Comparison of ENCODE assay signal across 16 cellular contexts in the genomic region with DNA sequence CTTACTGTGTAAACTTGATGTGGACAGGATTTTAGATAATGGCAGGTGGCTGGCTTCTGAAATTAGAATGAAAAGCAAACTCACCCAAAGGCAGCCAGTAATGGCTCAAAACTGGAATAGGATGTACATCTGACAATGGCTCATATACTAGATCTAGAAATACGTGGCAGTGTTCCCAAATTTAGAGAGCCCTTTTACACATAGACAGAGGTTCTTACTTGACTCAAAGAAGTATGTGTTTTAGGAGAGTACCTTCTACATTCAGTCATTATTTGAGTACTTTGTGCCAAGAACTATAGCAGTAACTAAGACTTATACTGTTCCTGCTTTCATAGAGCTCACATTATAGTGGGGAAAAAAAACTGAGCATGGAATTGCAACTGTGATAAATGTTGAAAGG. TPM values are rescaled to one million over a fixed set of nuclear protein-coding genes. Genes with fewer than 3 reads are reported as not detected.
DNase-seq lines count a peak whose midpoint lies in the region; ATAC-seq and TF ChIP-seq lines count a peak whose summit lies in the region.
"Had no signal": no experiment of that assay in that cellular context is flagged by ENCODE, and none has a peak within 500 bp of the region (broad histone marks: within the 10 kb centered on the region; RNA-seq: fewer than 3 reads in every experiment).

No MANE protein-coding gene starts in this region.

- no peak overlapping the region for H3K4me3 ChIP-seq in GM23338
- H3K4me3 ChIP-seq in Caco-2 (ENCODE audit: low read depth, low read length), result no peak overlapping the region
- H3K4me3 ChIP-seq: K562 had no signal

- peaks cover 92% of the 10 kb centered on the region for H3K79me2 ChIP-seq in GM23338 (replicated peaks; ENCODE audit: insufficient read depth)

- no peaks in the 10 kb centered on the region for H3K27me3 ChIP-seq in GM23338 (ENCODE audit: insufficient read depth)
- no peaks in the 10 kb centered on the region for H3K27me3 ChIP-seq in Caco-2 (replicated peaks; ENCODE audit: control insufficient read depth, insufficient read depth, low read length)

- BruUV-seq in Caco-2 (replicated peaks; lab: Mats Ljungman, UMichigan), result no TSS peak

- peaks cover 47% of the 10 kb centered on the region for H4K20me1 ChIP-seq in GM23338 (replicated peaks; ENCODE audit: insufficient read depth)

- no peaks in the 10 kb centered on the region for H3K27me3 Mint-ChIP-seq in activated T-cell treated with anti-CD3 and anti-CD28 coated beads, Interleukin-2, amount 50 U/mL, for 24 hours
- H3K27me3 Mint-ChIP-seq in GM23338 (ENCODE audit: insufficient read depth, low read depth, poor library complexity) (peaks cover 2% of the 10 kb centered on the region), nephron progenitor cell (ENCODE audit: low read depth, poor library complexity) (no peaks in the 10 kb centered on the region), Caco-2 (ENCODE audit: insufficient read depth, unreplicated experiment) (no peaks in the 10 kb centered on the region)
- no peaks in the 10 kb centered on the region for H3K27me3 Mint-ChIP-seq in activated T-helper 17 cell treated with anti-CD3 and anti-CD28 coated beads, Interleukin-2, amount 50 U/mL, for 72 hours

- no peak for ATAC-seq in GM23338
- ATAC-seq in activated T-helper 17 cell treated with anti-CD3 and anti-CD28 coated beads, Interleukin-2, amount 50 U/mL, for 72 hours (replicated peaks), result peak; percentile 47
- ATAC-seq in activated CD4-positive, CD25-positive, alpha-beta regulatory T cell treated with anti-CD3 and anti-CD28 coated beads, Interleukin-2, amount 50 U/mL, for 24 hours, result no peak
- ATAC-seq: K562, Panc1, Right ventricle myocardium inferior had no signal

- CTCF ChIA-PET in Caco-2 (lab: Charles Lee), result no interaction called here

- no peaks in the 10 kb centered on the region for H3K9me2 ChIP-seq in GM23338 (ENCODE audit: insufficient read depth)

- H3K27ac Mint-ChIP-seq in activated T-cell treated with anti-CD3 and anti-CD28 coated beads, Interleukin-2, amount 50 U/mL, for 24 hours, result peak overlapping the region; percentile 16
- H3K27ac Mint-ChIP-seq in GM23338 (no peak overlapping the region), nephron progenitor cell (peak overlapping the region; percentile 13), Caco-2 (ENCODE audit: unreplicated experiment) (no peak overlapping the region)
- peak overlapping the region; percentile 46 for H3K27ac Mint-ChIP-seq in activated T-helper 17 cell treated with anti-CD3 and anti-CD28 coated beads, Interleukin-2, amount 50 U/mL, for 72 hours

- no peaks in the 10 kb centered on the region for H3K9me3 ChIP-seq in Caco-2

- DNase-seq in activated T-cell treated with anti-CD3 and anti-CD28 coated beads, Interleukin-2, amount 50 U/mL, for 24 hours, result no peak
- no peak for DNase-seq in activated T-cell treated with anti-CD3 and anti-CD28 coated beads, Interleukin-2, amount 50 U/mL, for 1 hour
- DNase-seq in GM23338 (ENCODE audit: low spot score), result no peak
- no peak for DNase-seq in nephron progenitor cell
- no peak for DNase-seq in Caco-2
- DNase-seq in amniotic stem cell (lab: John Stamatoyannopoulos, UW), result no peak
- DNase-seq: DND-41, GF-D8, NCI-H1105, NCI-H187 had no signal

- H3F3A ChIP-seq in GM23338 (replicated peaks; ENCODE audit: low read depth), result 0 out of 2 replicates have a peak, but pooled peaks cover 3% of the 10 kb centered on the region

- no peak overlapping the region for H3K4me3 Mint-ChIP-seq in activated T-cell treated with anti-CD3 and anti-CD28 coated beads, Interleukin-2, amount 50 U/mL, for 24 hours
- H3K4me3 Mint-ChIP-seq in GM23338 (no peak overlapping the region), nephron progenitor cell (no peak overlapping the region), Caco-2 (ENCODE audit: unreplicated experiment) (no peak overlapping the region)
- no peak overlapping the region for H3K4me3 Mint-ChIP-seq in activated T-helper 17 cell treated with anti-CD3 and anti-CD28 coated beads, Interleukin-2, amount 50 U/mL, for 72 hours

- 0 out of 2 replicates have a peak overlapping the region, but pooled peaks have one; percentile 22 for H3K27ac ChIP-seq in GM23338 (ENCODE audit: low read depth)
- H3K27ac ChIP-seq: HL-60 had no signal

- intact Hi-C loops in Caco-2 (cut with micrococcal nuclease; ENCODE audit: unreplicated experiment), result no loop called here

- H3K4me1 ChIP-seq in GM23338 (ENCODE audit: insufficient read depth), result no peaks in the 10 kb centered on the region
- H3K4me1 ChIP-seq in Caco-2, result no peaks in the 10 kb centered on the region

- TF ChIP-seq CTCF in GM23338 (conservative IDR thresholded peaks at IDR 0.05; ENCODE audit: low read depth in 2 of 2) (no peak), nephron progenitor cell (IDR thresholded peaks at IDR 0.05) (no peak), Caco-2 (IDR thresholded peaks at IDR 0.05; ENCODE audit: insufficient read depth in 1 of 2, low read depth in 1 of 2, low read length in 1 of 2, severe bottlenecking in 1 of 2, unreplicated experiment in 1 of 2) (no peak)

- H2AFZ ChIP-seq in GM23338, result no peak overlapping the region

- no peaks in the 10 kb centered on the region for H3K9me3 Mint-ChIP-seq in activated T-cell treated with anti-CD3 and anti-CD28 coated beads, Interleukin-2, amount 50 U/mL, for 24 hours
- H3K9me3 Mint-ChIP-seq in GM23338 (no peaks in the 10 kb centered on the region), nephron progenitor cell (no peaks in the 10 kb centered on the region), Caco-2 (ENCODE audit: unreplicated experiment) (no peaks in the 10 kb centered on the region)
- H3K9me3 Mint-ChIP-seq in activated T-helper 17 cell treated with anti-CD3 and anti-CD28 coated beads, Interleukin-2, amount 50 U/mL, for 72 hours, result no peaks in the 10 kb centered on the region

- POLR2A ChIA-PET in Caco-2 (lab: Charles Lee), result no interaction called here

- H3K4me1 Mint-ChIP-seq in activated T-cell treated with anti-CD3 and anti-CD28 coated beads, Interleukin-2, amount 50 U/mL, for 24 hours (ENCODE audit: low read depth), result peaks cover 24% of the 10 kb centered on the region
- H3K4me1 Mint-ChIP-seq in GM23338 (no peaks in the 10 kb centered on the region), nephron progenitor cell (no peaks in the 10 kb centered on the region), Caco-2 (ENCODE audit: low read depth, unreplicated experiment) (no peaks in the 10 kb centered on the region)
- H3K4me1 Mint-ChIP-seq in activated T-helper 17 cell treated with anti-CD3 and anti-CD28 coated beads, Interleukin-2, amount 50 U/mL, for 72 hours, result peaks cover 12% of the 10 kb centered on the region

- H3K4me2 ChIP-seq in GM23338, result no peak overlapping the region

- peaks cover 57% of the 10 kb centered on the region for H3K36me3 Mint-ChIP-seq in activated T-cell treated with anti-CD3 and anti-CD28 coated beads, Interleukin-2, amount 50 U/mL, for 24 hours (ENCODE audit: low read depth)
- H3K36me3 Mint-ChIP-seq in GM23338 (ENCODE audit: low read depth) (peaks cover 42% of the 10 kb centered on the region), nephron progenitor cell (ENCODE audit: low read depth) (peaks cover 76% of the 10 kb centered on the region), Caco-2 (ENCODE audit: insufficient read depth, unreplicated experiment) (peaks cover 50% of the 10 kb centered on the region)
- peaks cover 72% of the 10 kb centered on the region for H3K36me3 Mint-ChIP-seq in activated T-helper 17 cell treated with anti-CD3 and anti-CD28 coated beads, Interleukin-2, amount 50 U/mL, for 72 hours (ENCODE audit: low read depth)

- H3K36me3 ChIP-seq in GM23338 (ENCODE audit: insufficient read depth) (peaks cover 15% of the 10 kb centered on the region; the same call in 1 of the 2 replicates), Caco-2 (ENCODE audit: control insufficient read depth, insufficient read depth, low read length) (no peaks in the 10 kb centered on the region; the same call in 1 of the 2 replicates)

TF ChIP-seq in GM23338, 12 proteins besides CTCF, POLR2A, EP300 and RAD21 (continues in another document):
- TF ChIP-seq JUNB (IDR thresholded peaks at IDR 0.05; ENCODE audit: unreplicated experiment) (no peak), STAT1 (IDR thresholded peaks at IDR 0.05; ENCODE audit: unreplicated experiment) (no peak), NANOG (IDR thresholded peaks at IDR 0.05; ENCODE audit: borderline replicate concordance) (no peak)

RNA-seq across cellular contexts. Expression of a gene that starts 48.0 kb away (rescaled TPM):
- 97.7 and 113 TPM in 2 replicates for total RNA-seq in GM23338 (2014; rRNA removed; shearing (Covaris generic))
- polyA plus RNA-seq in GM23338 (2016; fragmentation: Nextera tagmentation; extraction: Ambion mirVana), result 192 and 207 TPM in 2 replicates
- total RNA-seq in activated T-helper 17 cell treated with anti-CD3 and anti-CD28 coated beads, Interleukin-2, amount 50 U/mL, for 72 hours, result 10 to 100 TPM; 52.5 to 90.0 TPM
- 141 and 144 TPM in 2 replicates for total RNA-seq in Caco-2 (2022)

Comparison
In these comparisons a context has a peak if more than half of its experiments do, and no peak if none do; other contexts are left out.
1. H3K27ac Mint-ChIP-seq: peak in activated T-cell treated with anti-CD3 and anti-CD28 coated beads, Interleukin-2, amount 50 U/mL, for 24 hours (single experiment), activated T-helper 17 cell treated with anti-CD3 and anti-CD28 coated beads, Interleukin-2, amount 50 U/mL, for 72 hours (single experiment) and nephron progenitor cell (single experiment); none in GM23338 (single experiment) and Caco-2 (single experiment).